Comparison of ENCODE assay signal across 29 cellular contexts in genomic region chr2:1324884-1325283, GRCh38.
"Had no signal": no experiment of that assay in that cellular context is flagged by ENCODE, and none has a peak within 500 bp of the region (broad histone marks: within the 10 kb centered on the region; RNA-seq: fewer than 3 reads in every experiment).

No MANE protein-coding gene starts in this region.

- H3K27ac Mint-ChIP-seq: stimulated activated effector memory CD8-positive, alpha-beta T cell treated with anti-CD3 and anti-CD28 coated beads, Interleukin-12 subunit alpha, Interleukin-12 subunit beta, amount 100 ng/mL, for 72 hours; stimulated activated memory B cell treated with anti-CD40 and anti-IgM and Interleukin-4, amounts not matched to agents 10 μg/mL and 1 μg/mL and 100 μg/mL, for 72 hours; stimulated activated naive B cell treated with anti-CD40 and anti-IgM and Interleukin-4, amounts not matched to agents 10 μg/mL and 1 μg/mL and 100 μg/mL, for 72 hours; stimulated activated naive CD8-positive, alpha-beta T cell treated with anti-CD3 and anti-CD28 coated beads, Interleukin-15, amount 100 ng/mL, for 72 hours; stimulated activated naive CD8-positive, alpha-beta T cell treated with anti-CD3 and anti-CD28 coated beads, Interleukin-15, Interleukin-2, amounts not matched to agents 100 ng/mL and 50 ng/mL, for 24 hours; type B pancreatic cell had no signal

- H3K27me3 Mint-ChIP-seq: stimulated activated memory B cell treated with anti-CD40 and anti-IgM and Interleukin-4, amounts not matched to agents 10 μg/mL and 1 μg/mL and 100 μg/mL, for 72 hours; stimulated activated naive CD8-positive, alpha-beta T cell treated with anti-CD3 and anti-CD28 coated beads, Interleukin-15, amount 100 ng/mL, for 72 hours; stimulated activated naive CD8-positive, alpha-beta T cell treated with anti-CD3 and anti-CD28 coated beads, Interleukin-15, Interleukin-2, amounts not matched to agents 100 ng/mL and 50 ng/mL, for 24 hours had no signal

- DNase-seq: stimulated activated CD4-positive, alpha-beta T cell treated with anti-CD3 and anti-CD28 coated beads, Interleukin-2, amount 100 ng/mL, for 48 hours; stimulated activated CD4-positive, alpha-beta T cell treated with anti-CD3 and anti-CD28 coated beads, Interleukin-4, amount 100 ng/mL, for 1 hour; stimulated activated CD4-positive, alpha-beta T cell treated with anti-CD3 and anti-CD28 coated beads, Interleukin-4, amount 100 ng/mL, for 24 hours; stimulated activated CD4-positive, alpha-beta T cell treated with anti-CD3 and anti-CD28 coated beads, Interleukin-4, amount 100 ng/mL, for 4 hours; stimulated activated CD8-positive, alpha-beta memory T cell treated with anti-CD3 and anti-CD28 coated beads, Interleukin-4, amount 100 ng/mL, for 48 hours; stimulated activated naive B cell treated with anti-CD40 and anti-IgM and Interleukin-4, amounts not matched to agents 10 μg/mL and 1 μg/mL and 100 μg/mL, for 72 hours; stimulated activated naive CD4-positive, alpha-beta T cell; stimulated activated naive CD4-positive, alpha-beta T cell treated with Interleukin-2 at 50 U/mL for 16 hours; stimulated activated naive CD8-positive, alpha-beta T cell treated with anti-CD3 and anti-CD28 coated beads, Interleukin-15, amount 100 ng/mL, for 72 hours; stimulated activated naive CD8-positive, alpha-beta T cell treated with anti-CD3 and anti-CD28 coated beads, Interleukin-15, Interleukin-2, amounts not matched to agents 100 U/mL and 50 U/mL, for 24 hours; stomach; substantia nigra; testis; tibial artery; transverse colon; trophoblast cell; upper lobe of left lung; upper lobe of right lung; uterus had no signal

- H3K27me3 ChIP-seq: stomach, suprapubic skin, testis, thyroid gland, tibial nerve, transverse colon, upper lobe of left lung, upper lobe of right lung, uterus, vagina had no signal

- H3K36me3 Mint-ChIP-seq: stimulated activated effector memory CD8-positive, alpha-beta T cell treated with anti-CD3 and anti-CD28 coated beads, Interleukin-12 subunit alpha, Interleukin-12 subunit beta, amount 100 ng/mL, for 72 hours; stimulated activated memory B cell treated with anti-CD40 and anti-IgM and Interleukin-4, amounts not matched to agents 10 μg/mL and 1 μg/mL and 100 μg/mL, for 72 hours; stimulated activated naive B cell treated with anti-CD40 and anti-IgM and Interleukin-4, amounts not matched to agents 10 μg/mL and 1 μg/mL and 100 μg/mL, for 72 hours; type B pancreatic cell had no signal

- H3K4me1 Mint-ChIP-seq: stimulated activated effector memory CD8-positive, alpha-beta T cell treated with anti-CD3 and anti-CD28 coated beads, Interleukin-12 subunit alpha, Interleukin-12 subunit beta, amount 100 ng/mL, for 72 hours; stimulated activated memory B cell treated with anti-CD40 and anti-IgM and Interleukin-4, amounts not matched to agents 10 μg/mL and 1 μg/mL and 100 μg/mL, for 72 hours; stimulated activated naive CD8-positive, alpha-beta T cell treated with anti-CD3 and anti-CD28 coated beads, Interleukin-15, amount 100 ng/mL, for 72 hours had no signal

- H3K27ac ChIP-seq: stomach, suprapubic skin, testis, thoracic aorta, thyroid gland, tibial artery, tibial nerve, transverse colon, upper lobe of left lung, upper lobe of right lung, uterus, vagina had no signal

- H3K36me3 ChIP-seq: stomach, suprapubic skin, thoracic aorta, thyroid gland, tibial artery, tibial nerve, transverse colon, upper lobe of left lung, upper lobe of right lung, uterus, vagina had no signal

- H3K4me3 ChIP-seq: stomach, suprapubic skin, testis, thoracic aorta, thyroid gland, tibial artery, tibial nerve, transverse colon, upper lobe of left lung, upper lobe of right lung, uterus, vagina had no signal

- H3K9me3 ChIP-seq: stomach, suprapubic skin, testis, thoracic aorta, thyroid gland, tibial artery, tibial nerve, transverse colon, upper lobe of left lung, upper lobe of right lung, uterus, vagina had no signal

- ATAC-seq: stimulated activated effector memory CD8-positive, alpha-beta T cell treated with anti-CD3 and anti-CD28 coated beads, Interleukin-12 subunit alpha, Interleukin-12 subunit beta, amount 100 ng/mL, for 72 hours; stimulated activated memory B cell treated with anti-CD40 and anti-IgM and Interleukin-4, amounts not matched to agents 10 μg/mL and 1 μg/mL and 100 μg/mL, for 72 hours; stimulated activated naive B cell treated with anti-CD40 and anti-IgM and Interleukin-4, amounts not matched to agents 10 μg/mL and 1 μg/mL and 100 μg/mL, for 72 hours; stimulated activated naive CD8-positive, alpha-beta T cell treated with anti-CD3 and anti-CD28 coated beads, Interleukin-15, amount 100 ng/mL, for 72 hours; stimulated activated naive CD8-positive, alpha-beta T cell treated with anti-CD3 and anti-CD28 coated beads, Interleukin-15, Interleukin-2, amounts not matched to agents 100 U/mL and 50 U/mL, for 24 hours; upper lobe of right lung had no signal

- H3K4me3 Mint-ChIP-seq: stimulated activated effector memory CD8-positive, alpha-beta T cell treated with anti-CD3 and anti-CD28 coated beads, Interleukin-12 subunit alpha, Interleukin-12 subunit beta, amount 100 ng/mL, for 72 hours; stimulated activated memory B cell treated with anti-CD40 and anti-IgM and Interleukin-4, amounts not matched to agents 10 μg/mL and 1 μg/mL and 100 μg/mL, for 72 hours; stimulated activated naive B cell treated with anti-CD40 and anti-IgM and Interleukin-4, amounts not matched to agents 10 μg/mL and 1 μg/mL and 100 μg/mL, for 72 hours; stimulated activated naive CD8-positive, alpha-beta T cell treated with anti-CD3 and anti-CD28 coated beads, Interleukin-15, amount 100 ng/mL, for 72 hours; stimulated activated naive CD8-positive, alpha-beta T cell treated with anti-CD3 and anti-CD28 coated beads, Interleukin-15, Interleukin-2, amounts not matched to agents 100 ng/mL and 50 ng/mL, for 24 hours; type B pancreatic cell had no signal

- H3K4me1 ChIP-seq: stomach, suprapubic skin, testis, tibial artery, tibial nerve, transverse colon, upper lobe of left lung, upper lobe of right lung, uterus, vagina had no signal

- H3K9me3 Mint-ChIP-seq: stimulated activated effector memory CD8-positive, alpha-beta T cell treated with anti-CD3 and anti-CD28 coated beads, Interleukin-12 subunit alpha, Interleukin-12 subunit beta, amount 100 ng/mL, for 72 hours; stimulated activated memory B cell treated with anti-CD40 and anti-IgM and Interleukin-4, amounts not matched to agents 10 μg/mL and 1 μg/mL and 100 μg/mL, for 72 hours; stimulated activated naive CD8-positive, alpha-beta T cell treated with anti-CD3 and anti-CD28 coated beads, Interleukin-15, amount 100 ng/mL, for 72 hours; stimulated activated naive CD8-positive, alpha-beta T cell treated with anti-CD3 and anti-CD28 coated beads, Interleukin-15, Interleukin-2, amounts not matched to agents 100 ng/mL and 50 ng/mL, for 24 hours; type B pancreatic cell had no signal

- FAIRE-seq: urothelium cell line had no signal
